ENCODE assay signal across 1 cellular context in the genomic region with DNA sequence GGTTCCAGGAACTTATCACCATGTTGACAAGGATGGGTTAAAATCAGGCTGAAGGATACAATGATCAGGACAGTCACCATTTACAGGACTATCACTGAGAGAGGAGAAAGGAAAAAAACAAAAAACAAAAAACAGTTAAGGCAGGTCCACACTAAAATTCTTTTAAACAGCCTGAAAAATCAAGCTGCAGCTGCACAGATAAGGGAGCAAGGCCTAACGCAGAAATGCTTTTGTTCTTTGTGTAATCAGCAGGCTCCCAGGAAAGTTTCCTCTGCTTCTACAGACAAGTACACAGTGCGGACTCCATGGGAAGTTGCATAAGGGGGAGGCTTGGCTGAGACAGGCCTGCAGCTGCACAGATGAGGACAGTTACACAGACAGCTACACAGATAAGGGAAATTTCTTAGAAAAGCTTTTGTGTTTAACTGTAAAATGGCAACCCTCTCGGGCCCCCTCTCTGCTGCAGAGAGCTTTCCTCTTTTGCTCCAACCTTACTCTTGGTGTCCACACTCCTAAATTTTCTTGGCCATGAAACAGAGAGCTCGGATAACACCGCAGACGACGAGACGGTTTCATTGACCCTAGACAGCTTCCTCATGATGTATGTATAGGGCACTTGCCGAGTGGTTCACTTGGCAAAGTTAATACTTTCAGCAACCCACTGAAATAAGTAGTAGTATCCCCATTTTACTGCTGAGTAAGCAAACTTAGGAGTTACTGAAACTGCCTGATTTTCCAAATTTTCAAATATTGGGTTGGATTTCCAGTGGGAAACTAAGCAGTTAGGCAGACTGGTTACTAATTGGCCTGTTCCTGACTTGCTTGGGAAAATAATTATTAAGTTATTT.
TF ChIP-seq lines count a peak whose summit lies in the region.

No MANE protein-coding gene starts in this region.

TF ChIP-seq in HepG2, 621 proteins besides CTCF, POLR2A, EP300 and RAD21 (continued from another document and continues in another):
- TF ChIP-seq, protein P1, sequence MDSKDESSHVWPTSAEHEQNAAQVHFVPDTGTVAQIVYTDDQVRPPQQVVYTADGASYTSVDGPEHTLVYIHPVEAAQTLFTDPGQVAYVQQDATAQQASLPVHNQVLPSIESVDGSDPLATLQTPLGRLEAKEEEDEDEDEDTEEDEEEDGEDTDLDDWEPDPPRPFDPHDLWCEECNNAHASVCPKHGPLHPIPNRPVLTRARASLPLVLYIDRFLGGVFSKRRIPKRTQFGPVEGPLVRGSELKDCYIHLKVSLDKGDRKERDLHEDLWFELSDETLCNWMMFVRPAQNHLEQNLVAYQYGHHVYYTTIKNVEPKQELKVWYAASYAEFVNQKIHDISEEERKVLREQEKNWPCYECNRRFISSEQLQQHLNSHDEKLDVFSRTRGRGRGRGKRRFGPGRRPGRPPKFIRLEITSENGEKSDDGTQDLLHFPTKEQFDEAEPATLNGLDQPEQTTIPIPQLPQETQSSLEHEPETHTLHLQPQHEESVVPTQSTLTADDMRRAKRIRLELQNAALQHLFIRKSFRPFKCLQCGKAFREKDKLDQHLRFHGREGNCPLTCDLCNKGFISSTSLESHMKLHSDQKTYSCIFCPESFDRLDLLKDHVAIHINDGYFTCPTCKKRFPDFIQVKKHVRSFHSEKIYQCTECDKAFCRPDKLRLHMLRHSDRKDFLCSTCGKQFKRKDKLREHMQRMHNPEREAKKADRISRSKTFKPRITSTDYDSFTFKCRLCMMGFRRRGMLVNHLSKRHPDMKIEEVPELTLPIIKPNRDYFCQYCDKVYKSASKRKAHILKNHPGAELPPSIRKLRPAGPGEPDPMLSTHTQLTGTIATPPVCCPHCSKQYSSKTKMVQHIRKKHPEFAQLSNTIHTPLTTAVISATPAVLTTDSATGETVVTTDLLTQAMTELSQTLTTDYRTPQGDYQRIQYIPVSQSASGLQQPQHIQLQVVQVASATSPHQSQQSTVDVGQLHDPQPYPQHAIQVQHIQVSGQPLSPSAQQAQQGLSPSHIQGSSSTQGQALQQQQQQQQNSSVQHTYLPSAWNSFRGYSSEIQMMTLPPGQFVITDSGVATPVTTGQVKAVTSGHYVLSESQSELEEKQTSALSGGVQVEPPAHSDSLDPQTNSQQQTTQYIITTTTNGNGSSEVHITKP (CRISPR knock-in tag; IDR thresholded peaks at IDR 0.05; ENCODE audit: low read depth): peak; percentile 63; the same call in 1 of the 2 replicates
- no peak for TF ChIP-seq ESRRA (CRISPR knock-in tag; IDR thresholded peaks at IDR 0.05; ENCODE audit: low read depth)
- TF ChIP-seq ZSCAN5A (CRISPR knock-in tag; IDR thresholded peaks at IDR 0.05; ENCODE audit: borderline replicate concordance): no peak
- peak; percentile 76 for TF ChIP-seq TBX2 (CRISPR knock-in tag; IDR thresholded peaks at IDR 0.05; ENCODE audit: borderline replicate concordance)
- no peak for TF ChIP-seq NR1H2 (CRISPR knock-in tag; IDR thresholded peaks at IDR 0.05; ENCODE audit: borderline replicate concordance, low read depth)
- no peak for TF ChIP-seq ZNF484 (CRISPR knock-in tag; IDR thresholded peaks at IDR 0.05; ENCODE audit: borderline replicate concordance, low read depth)
- TF ChIP-seq ZBTB33 (CRISPR knock-in tag; IDR thresholded peaks at IDR 0.05): 0 out of 2 replicates have a peak, but pooled peaks have one; percentile 16
- TF ChIP-seq ZNF547 (CRISPR knock-in tag; IDR thresholded peaks at IDR 0.05): no peak
- TF ChIP-seq GLI4 (CRISPR knock-in tag; IDR thresholded peaks at IDR 0.05; ENCODE audit: borderline replicate concordance): no peak
- no peak for TF ChIP-seq FOXP1 (IDR thresholded peaks at IDR 0.05)
- TF ChIP-seq FOXP1 (CRISPR knock-in tag; IDR thresholded peaks at IDR 0.05): peak; percentile 72
- TF ChIP-seq, protein P2, sequence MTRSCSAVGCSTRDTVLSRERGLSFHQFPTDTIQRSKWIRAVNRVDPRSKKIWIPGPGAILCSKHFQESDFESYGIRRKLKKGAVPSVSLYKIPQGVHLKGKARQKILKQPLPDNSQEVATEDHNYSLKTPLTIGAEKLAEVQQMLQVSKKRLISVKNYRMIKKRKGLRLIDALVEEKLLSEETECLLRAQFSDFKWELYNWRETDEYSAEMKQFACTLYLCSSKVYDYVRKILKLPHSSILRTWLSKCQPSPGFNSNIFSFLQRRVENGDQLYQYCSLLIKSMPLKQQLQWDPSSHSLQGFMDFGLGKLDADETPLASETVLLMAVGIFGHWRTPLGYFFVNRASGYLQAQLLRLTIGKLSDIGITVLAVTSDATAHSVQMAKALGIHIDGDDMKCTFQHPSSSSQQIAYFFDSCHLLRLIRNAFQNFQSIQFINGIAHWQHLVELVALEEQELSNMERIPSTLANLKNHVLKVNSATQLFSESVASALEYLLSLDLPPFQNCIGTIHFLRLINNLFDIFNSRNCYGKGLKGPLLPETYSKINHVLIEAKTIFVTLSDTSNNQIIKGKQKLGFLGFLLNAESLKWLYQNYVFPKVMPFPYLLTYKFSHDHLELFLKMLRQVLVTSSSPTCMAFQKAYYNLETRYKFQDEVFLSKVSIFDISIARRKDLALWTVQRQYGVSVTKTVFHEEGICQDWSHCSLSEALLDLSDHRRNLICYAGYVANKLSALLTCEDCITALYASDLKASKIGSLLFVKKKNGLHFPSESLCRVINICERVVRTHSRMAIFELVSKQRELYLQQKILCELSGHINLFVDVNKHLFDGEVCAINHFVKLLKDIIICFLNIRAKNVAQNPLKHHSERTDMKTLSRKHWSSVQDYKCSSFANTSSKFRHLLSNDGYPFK (CRISPR knock-in tag; IDR thresholded peaks at IDR 0.05; ENCODE audit: borderline replicate concordance): no peak
- TF ChIP-seq ZNF546 (CRISPR knock-in tag; conservative IDR thresholded peaks at IDR 0.05): no peak
- TF ChIP-seq, protein P3, sequence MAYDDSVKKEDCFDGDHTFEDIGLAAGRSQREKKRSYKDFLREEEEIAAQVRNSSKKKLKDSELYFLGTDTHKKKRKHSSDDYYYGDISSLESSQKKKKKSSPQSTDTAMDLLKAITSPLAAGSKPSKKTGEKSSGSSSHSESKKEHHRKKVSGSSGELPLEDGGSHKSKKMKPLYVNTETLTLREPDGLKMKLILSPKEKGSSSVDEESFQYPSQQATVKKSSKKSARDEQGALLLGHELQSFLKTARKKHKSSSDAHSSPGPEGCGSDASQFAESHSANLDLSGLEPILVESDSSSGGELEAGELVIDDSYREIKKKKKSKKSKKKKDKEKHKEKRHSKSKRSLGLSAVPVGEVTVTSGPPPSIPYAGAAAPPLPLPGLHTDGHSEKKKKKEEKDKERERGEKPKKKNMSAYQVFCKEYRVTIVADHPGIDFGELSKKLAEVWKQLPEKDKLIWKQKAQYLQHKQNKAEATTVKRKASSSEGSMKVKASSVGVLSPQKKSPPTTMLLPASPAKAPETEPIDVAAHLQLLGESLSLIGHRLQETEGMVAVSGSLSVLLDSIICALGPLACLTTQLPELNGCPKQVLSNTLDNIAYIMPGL (CRISPR knock-in tag; IDR thresholded peaks at IDR 0.05; ENCODE audit: borderline replicate concordance in 1 of 2, low read depth in 1 of 2): peak in 1 of 2 experiments; percentile 45; a peak in 1 of 4 replicates
- no peak for TF ChIP-seq ZNF230 (CRISPR knock-in tag; IDR thresholded peaks at IDR 0.05)
- TF ChIP-seq ISX (CRISPR knock-in tag; conservative IDR thresholded peaks at IDR 0.05): no peak
- no peak for TF ChIP-seq ISL2 (CRISPR knock-in tag; IDR thresholded peaks at IDR 0.05)
- TF ChIP-seq, protein P4, sequence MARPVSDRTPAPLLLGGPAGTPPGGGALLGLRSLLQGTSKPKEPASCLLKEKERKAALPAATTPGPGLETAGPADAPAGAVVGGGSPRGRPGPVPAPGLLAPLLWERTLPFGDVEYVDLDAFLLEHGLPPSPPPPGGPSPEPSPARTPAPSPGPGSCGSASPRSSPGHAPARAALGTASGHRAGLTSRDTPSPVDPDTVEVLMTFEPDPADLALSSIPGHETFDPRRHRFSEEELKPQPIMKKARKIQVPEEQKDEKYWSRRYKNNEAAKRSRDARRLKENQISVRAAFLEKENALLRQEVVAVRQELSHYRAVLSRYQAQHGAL (CRISPR knock-in tag; IDR thresholded peaks at IDR 0.05; ENCODE audit: not compliant biosample characterization): no peak
- TF ChIP-seq NCOA5 (CRISPR knock-in tag; IDR thresholded peaks at IDR 0.05): no peak
- TF ChIP-seq SOX6 (IDR thresholded peaks at IDR 0.05): no peak
- peak; percentile 85 for TF ChIP-seq SOX6 (CRISPR knock-in tag; IDR thresholded peaks at IDR 0.05)
- peak; percentile 70 for TF ChIP-seq TEAD3 (CRISPR knock-in tag; optimal IDR thresholded peaks at IDR 0.05; ENCODE audit: borderline replicate concordance)
- no peak for TF ChIP-seq SRSF9 (IDR thresholded peaks at IDR 0.05; ENCODE audit: borderline replicate concordance, insufficient read depth, low read depth, low read length, poor library complexity, severe bottlenecking)
- TF ChIP-seq CHD4 (IDR thresholded peaks at IDR 0.05; ENCODE audit: borderline replicate concordance, low read length): no peak
- no peak for TF ChIP-seq RAD51 (IDR thresholded peaks at IDR 0.05; ENCODE audit: borderline replicate concordance)
- no peak for TF ChIP-seq SMAD9 (CRISPR knock-in tag; IDR thresholded peaks at IDR 0.05)
- TF ChIP-seq U2AF1 (optimal IDR thresholded peaks at IDR 0.05; ENCODE audit: low read depth, low read length): no peak
- TF ChIP-seq ZNF124 (CRISPR knock-in tag; IDR thresholded peaks at IDR 0.05): peak; percentile 83
- TF ChIP-seq CENPT (CRISPR knock-in tag; IDR thresholded peaks at IDR 0.05; ENCODE audit: low read depth): no peak
- TF ChIP-seq, protein P5, sequence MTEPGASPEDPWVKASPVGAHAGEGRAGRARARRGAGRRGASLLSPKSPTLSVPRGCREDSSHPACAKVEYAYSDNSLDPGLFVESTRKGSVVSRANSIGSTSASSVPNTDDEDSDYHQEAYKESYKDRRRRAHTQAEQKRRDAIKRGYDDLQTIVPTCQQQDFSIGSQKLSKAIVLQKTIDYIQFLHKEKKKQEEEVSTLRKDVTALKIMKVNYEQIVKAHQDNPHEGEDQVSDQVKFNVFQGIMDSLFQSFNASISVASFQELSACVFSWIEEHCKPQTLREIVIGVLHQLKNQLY (CRISPR knock-in tag; IDR thresholded peaks at IDR 0.05): peak; percentile 37; the same call in 1 of the 2 replicates
- no peak for TF ChIP-seq TP53 (CRISPR knock-in tag; conservative IDR thresholded peaks at IDR 0.05)
- TF ChIP-seq ZNF556 (CRISPR knock-in tag; IDR thresholded peaks at IDR 0.05; ENCODE audit: borderline replicate concordance): no peak
- TF ChIP-seq ZNF251 (CRISPR knock-in tag; IDR thresholded peaks at IDR 0.05): no peak
- no peak for TF ChIP-seq ZBTB34 (CRISPR knock-in tag; IDR thresholded peaks at IDR 0.05)
- TF ChIP-seq, protein P6, sequence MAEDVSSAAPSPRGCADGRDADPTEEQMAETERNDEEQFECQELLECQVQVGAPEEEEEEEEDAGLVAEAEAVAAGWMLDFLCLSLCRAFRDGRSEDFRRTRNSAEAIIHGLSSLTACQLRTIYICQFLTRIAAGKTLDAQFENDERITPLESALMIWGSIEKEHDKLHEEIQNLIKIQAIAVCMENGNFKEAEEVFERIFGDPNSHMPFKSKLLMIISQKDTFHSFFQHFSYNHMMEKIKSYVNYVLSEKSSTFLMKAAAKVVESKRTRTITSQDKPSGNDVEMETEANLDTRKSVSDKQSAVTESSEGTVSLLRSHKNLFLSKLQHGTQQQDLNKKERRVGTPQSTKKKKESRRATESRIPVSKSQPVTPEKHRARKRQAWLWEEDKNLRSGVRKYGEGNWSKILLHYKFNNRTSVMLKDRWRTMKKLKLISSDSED (CRISPR knock-in tag; IDR thresholded peaks at IDR 0.05): no peak
- no peak for TF ChIP-seq KLF13 (CRISPR knock-in tag; IDR thresholded peaks at IDR 0.05)
- TF ChIP-seq HOXA7 (CRISPR knock-in tag; IDR thresholded peaks at IDR 0.05): no peak
- no peak for TF ChIP-seq ZNF746 (CRISPR knock-in tag; IDR thresholded peaks at IDR 0.05)
